In the genomic region with DNA sequence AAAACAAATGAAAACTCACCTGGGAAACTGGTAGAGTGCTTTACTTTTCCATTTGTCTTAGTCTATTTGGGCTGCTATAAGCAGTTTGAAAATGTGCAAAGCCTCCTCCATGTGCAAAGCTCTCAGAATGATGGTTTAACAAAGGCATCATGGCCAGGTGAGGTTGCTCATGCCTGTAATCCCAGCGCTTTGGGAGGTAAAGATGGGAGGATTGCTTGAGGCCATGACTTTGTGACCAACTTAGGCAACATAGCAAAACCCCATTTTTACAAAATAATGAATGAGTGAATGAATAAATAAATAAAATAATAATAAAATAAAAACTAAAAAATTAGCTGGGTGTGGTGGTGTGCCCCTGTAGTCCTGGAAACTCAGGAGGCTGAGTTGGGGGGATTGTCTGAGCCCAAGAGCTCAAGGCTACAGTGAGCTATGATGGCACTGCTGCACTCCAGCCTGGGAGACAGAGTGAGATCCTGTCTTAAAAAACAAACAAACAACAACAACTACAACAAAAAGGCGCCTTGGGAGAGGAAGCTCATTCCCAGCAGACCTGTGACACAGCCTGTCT, we compare ENCODE assay signal across 24 cellular contexts.
"Had no signal": no experiment of that assay in that cellular context is flagged by ENCODE, and none has a peak within 500 bp of the region (broad histone marks: within the 10 kb centered on the region; RNA-seq: fewer than 3 reads in every experiment).

No MANE protein-coding gene starts in this region.

- H3K27me3 ChIP-seq: right lobe of liver had no signal

- DNase-seq: activated CD4-positive, alpha-beta memory T cell treated with anti-CD3 and anti-CD28 coated beads for 36 hours; activated CD4-positive, alpha-beta T cell treated with anti-CD3 and anti-CD28 coated beads for 4 hours; activated CD4-positive, CD25-positive, alpha-beta regulatory T cell; activated naive CD4-positive, alpha-beta T cell treated with Interleukin-2 at 50 U/mL for 16 hours; activated naive CD8-positive, alpha-beta T cell treated with anti-CD3 and anti-CD28 coated beads, Interleukin-2, amount 10 ng/mL, durations not matched to agents 7 days and 5 days; activated T-cell treated with anti-CD3 and anti-CD28 coated beads, Interleukin-2, amount 50 U/mL, for 48 hours; amniotic stem cell; heart left ventricle; nephron progenitor cell; occipital lobe; right lobe of liver; stimulated activated CD4-positive, alpha-beta T cell treated with anti-CD3 and anti-CD28 coated beads, Interleukin-2, amount 100 ng/mL, for 24 hours; T1000 had no signal

- H3K9me3 Mint-ChIP-seq: activated CD4-positive, alpha-beta memory T cell treated with anti-CD3 and anti-CD28 coated beads for 36 hours; activated naive CD8-positive, alpha-beta T cell treated with anti-CD3 and anti-CD28 coated beads, Interleukin-2, amount 10 ng/mL, durations not matched to agents 7 days and 5 days; memory B cell; nephron progenitor cell; stimulated activated memory B cell treated with anti-CD40 and anti-IgM and Interleukin-4, amounts not matched to agents 10 μg/mL and 1 μg/mL and 100 μg/mL, for 72 hours; T-helper 1 cell treated with Interleukin-12 subunit alpha and Interleukin-12 subunit beta and Interleukin-4 antibody, amounts not matched to agents 30 μg/mL and 1 μg/mL, for 36 hours had no signal

- ATAC-seq: gastroesophageal sphincter; heart left ventricle; right lobe of liver; stimulated activated memory B cell treated with anti-CD40 and anti-IgM and Interleukin-4, amounts not matched to agents 10 μg/mL and 1 μg/mL and 100 μg/mL, for 72 hours had no signal

- H3K36me3 ChIP-seq: gastroesophageal sphincter, heart left ventricle, right lobe of liver, stomach, suprapubic skin, transverse colon had no signal

- H3K27ac Mint-ChIP-seq: activated CD4-positive, alpha-beta memory T cell treated with anti-CD3 and anti-CD28 coated beads for 36 hours; activated naive CD8-positive, alpha-beta T cell treated with anti-CD3 and anti-CD28 coated beads, Interleukin-2, amount 10 ng/mL, durations not matched to agents 7 days and 5 days; memory B cell; nephron progenitor cell; stimulated activated memory B cell treated with anti-CD40 and anti-IgM and Interleukin-4, amounts not matched to agents 10 μg/mL and 1 μg/mL and 100 μg/mL, for 72 hours; T-helper 1 cell treated with Interleukin-12 subunit alpha and Interleukin-12 subunit beta and Interleukin-4 antibody, amounts not matched to agents 30 μg/mL and 1 μg/mL, for 36 hours had no signal

- H3K4me1 Mint-ChIP-seq: stimulated activated memory B cell treated with anti-CD40 and anti-IgM and Interleukin-4, amounts not matched to agents 10 μg/mL and 1 μg/mL and 100 μg/mL, for 72 hours had no signal

- H3K36me3 Mint-ChIP-seq: activated CD4-positive, alpha-beta memory T cell treated with anti-CD3 and anti-CD28 coated beads for 36 hours; activated naive CD8-positive, alpha-beta T cell treated with anti-CD3 and anti-CD28 coated beads, Interleukin-2, amount 10 ng/mL, durations not matched to agents 7 days and 5 days; memory B cell; stimulated activated memory B cell treated with anti-CD40 and anti-IgM and Interleukin-4, amounts not matched to agents 10 μg/mL and 1 μg/mL and 100 μg/mL, for 72 hours had no signal

- H3K4me3 Mint-ChIP-seq: activated CD4-positive, alpha-beta memory T cell treated with anti-CD3 and anti-CD28 coated beads for 36 hours; activated naive CD8-positive, alpha-beta T cell treated with anti-CD3 and anti-CD28 coated beads, Interleukin-2, amount 10 ng/mL, durations not matched to agents 7 days and 5 days; memory B cell; nephron progenitor cell; stimulated activated memory B cell treated with anti-CD40 and anti-IgM and Interleukin-4, amounts not matched to agents 10 μg/mL and 1 μg/mL and 100 μg/mL, for 72 hours; T-helper 1 cell treated with Interleukin-12 subunit alpha and Interleukin-12 subunit beta and Interleukin-4 antibody, amounts not matched to agents 30 μg/mL and 1 μg/mL, for 36 hours had no signal

- H3K27ac ChIP-seq: coronary artery, epithelial cell of prostate, gastroesophageal sphincter, heart left ventricle, right lobe of liver, skin epidermis, suprapubic skin had no signal

- H3K9me3 ChIP-seq: gastroesophageal sphincter, heart left ventricle, mucosa of descending colon, right lobe of liver, stomach, suprapubic skin, transverse colon had no signal

- H3K4me3 ChIP-seq: coronary artery, gastroesophageal sphincter, heart left ventricle, mucosa of descending colon, right lobe of liver, skin epidermis, suprapubic skin, transverse colon had no signal
